In genomic region chr5:178131446-178131996, GRCh38 we compare ENCODE assay signal across 9 cellular contexts. TPM values are rescaled to one million over a fixed set of nuclear protein-coding genes. Genes with fewer than 3 reads are reported as not detected.
DNase-seq lines count a peak whose midpoint lies in the region; ATAC-seq and TF ChIP-seq lines count a peak whose summit lies in the region.
"Had no signal": no experiment of that assay in that cellular context is flagged by ENCODE, and none has a peak within 500 bp of the region (broad histone marks: within the 10 kb centered on the region; RNA-seq: fewer than 3 reads in every experiment).

No MANE protein-coding gene starts in this region.

- H3K27ac ChIP-seq in layer of hippocampus (ENCODE audit: low read depth, low read length) (peak overlapping the region; percentile 46), tibial artery (peak overlapping the region; percentile 90 to 95)

- peak overlapping the region; percentile 72 to 86 for H3K4me3 ChIP-seq in tibial artery

- H3K9me3 ChIP-seq in tibial artery: no peaks in the 10 kb centered on the region

- H3K4me3 Mint-ChIP-seq in activated T-cell treated with anti-CD3 and anti-CD28 coated beads, Interleukin-2, amount 50 U/mL, for 24 hours: peak overlapping the region; percentile 84

- H3K27me3 ChIP-seq in layer of hippocampus (ENCODE audit: control insufficient read depth, insufficient read depth, low read length) (no peaks in the 10 kb centered on the region), tibial artery (no peaks in the 10 kb centered on the region)

- H3K4me1 ChIP-seq in tibial artery: peaks cover 0 to 18% (median 12%) of the 10 kb centered on the region in 4 donors

- intact Hi-C loops in tibial artery (cut with DNase I; ENCODE audit: low total_unique reads): no loop called here

- peaks cover 9 to 33% (median 10%) of the 10 kb centered on the region in 3 donors for H3K36me3 ChIP-seq in tibial artery

- no peak for ATAC-seq in activated naive CD4-positive, alpha-beta T cell treated with anti-CD3 and anti-CD28 coated beads, Interleukin-2, amount 50 U/mL, for 72 hours
- ATAC-seq in HG03139 (IDR thresholded peaks at IDR 0.05; ENCODE audit: unreplicated experiment) (no peak), HG03521 (IDR thresholded peaks at IDR 0.05; ENCODE audit: unreplicated experiment) (no peak)

- peaks cover 41% of the 10 kb centered on the region for H3K36me3 Mint-ChIP-seq in activated T-cell treated with anti-CD3 and anti-CD28 coated beads, Interleukin-2, amount 50 U/mL, for 24 hours (ENCODE audit: low read depth)
- H3K36me3 Mint-ChIP-seq in activated naive CD4-positive, alpha-beta T cell treated with anti-CD3 and anti-CD28 coated beads, Interleukin-2, amount 50 U/mL, for 72 hours: peaks cover 0 to 9% of the 10 kb centered on the region in 2 donors

- no peak for DNase-seq in activated T-cell treated with anti-CD3 and anti-CD28 coated beads, Interleukin-2, amount 50 U/mL, for 24 hours
- DNase-seq in activated T-cell treated with anti-CD3 and anti-CD28 coated beads, Interleukin-2, amount 50 U/mL, for 1 hour: no peak
- DNase-seq in activated naive CD4-positive, alpha-beta T cell treated with anti-CD3 and anti-CD28 coated beads, Interleukin-2, amount 50 U/mL, for 72 hours (ENCODE audit: low spot score in 2 of 2): no peak
- no peak for DNase-seq in tibial artery
- no peak for DNase-seq in effector CD8-positive, alpha-beta T cell (lab: John Stamatoyannopoulos, UW)

- no peaks in the 10 kb centered on the region for H3K9me3 Mint-ChIP-seq in activated T-cell treated with anti-CD3 and anti-CD28 coated beads, Interleukin-2, amount 50 U/mL, for 24 hours
- H3K9me3 Mint-ChIP-seq in activated naive CD4-positive, alpha-beta T cell treated with anti-CD3 and anti-CD28 coated beads, Interleukin-2, amount 50 U/mL, for 72 hours: no peaks in the 10 kb centered on the region

- peaks cover 30% of the 10 kb centered on the region for H3K4me1 Mint-ChIP-seq in activated T-cell treated with anti-CD3 and anti-CD28 coated beads, Interleukin-2, amount 50 U/mL, for 24 hours (ENCODE audit: low read depth)

- no peak for TF ChIP-seq CTCF in tibial artery (IDR thresholded peaks at IDR 0.05)

- H3K27me3 Mint-ChIP-seq in activated T-cell treated with anti-CD3 and anti-CD28 coated beads, Interleukin-2, amount 50 U/mL, for 24 hours: no peaks in the 10 kb centered on the region

- peak overlapping the region; percentile 81 for H3K27ac Mint-ChIP-seq in activated T-cell treated with anti-CD3 and anti-CD28 coated beads, Interleukin-2, amount 50 U/mL, for 24 hours
- H3K27ac Mint-ChIP-seq in activated naive CD4-positive, alpha-beta T cell treated with anti-CD3 and anti-CD28 coated beads, Interleukin-2, amount 50 U/mL, for 72 hours: peak overlapping the region; percentile 63 to 77

RNA-seq across cellular contexts. Expression of gene RMND5B, which starts 0.7 kb away (rescaled TPM):
- 10 to 100 TPM; 29.2 to 34.0 TPM for total RNA-seq in activated naive CD4-positive, alpha-beta T cell treated with anti-CD3 and anti-CD28 coated beads, Interleukin-2, amount 50 U/mL, for 72 hours

RNA-seq across cellular contexts. Expression of gene N4BP3, which starts 18.2 kb away (rescaled TPM):
- 1 to 10 TPM in 1 of 2 donors, under 1 TPM in 1; 0.80 to 5.7 TPM for total RNA-seq in activated naive CD4-positive, alpha-beta T cell treated with anti-CD3 and anti-CD28 coated beads, Interleukin-2, amount 50 U/mL, for 72 hours

RNA-seq across cellular contexts. Expression of gene NHP2, which starts 22.2 kb away (rescaled TPM):
- 100 to 1,000 TPM; 191 to 220 TPM for total RNA-seq in activated naive CD4-positive, alpha-beta T cell treated with anti-CD3 and anti-CD28 coated beads, Interleukin-2, amount 50 U/mL, for 72 hours

RNA-seq across cellular contexts. Expression of gene GMCL2, which starts 55.6 kb away (rescaled TPM):
- total RNA-seq in activated naive CD4-positive, alpha-beta T cell treated with anti-CD3 and anti-CD28 coated beads, Interleukin-2, amount 50 U/mL, for 72 hours: not detected
- total RNA-seq: activated CD8-positive, alpha-beta memory T cell treated with anti-CD3 and anti-CD28 coated beads for 36 hours had no signal
